ENCODE assay signal across 16 cellular contexts in the genomic region with DNA sequence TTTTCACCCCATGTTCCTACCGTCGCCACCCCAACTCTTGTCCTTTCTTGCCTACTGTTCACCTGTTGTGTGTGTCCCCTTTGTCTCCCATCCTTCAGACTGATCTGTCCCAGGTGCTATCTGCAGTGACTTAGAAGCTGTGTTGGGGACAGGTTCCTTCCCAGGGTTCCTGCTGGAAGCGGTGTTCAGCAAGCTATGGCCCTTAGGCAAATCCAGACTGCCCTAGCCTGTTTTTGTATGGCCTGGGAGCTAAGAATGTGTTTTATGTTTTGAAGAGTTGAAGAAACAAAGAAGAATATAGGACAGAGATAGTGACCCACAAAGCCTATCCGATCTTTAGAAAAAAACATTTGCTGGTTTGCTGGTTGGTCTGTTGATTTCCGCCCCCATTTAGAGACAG.
"Had no signal": no experiment of that assay in that cellular context is flagged by ENCODE, and none has a peak within 500 bp of the region (broad histone marks: within the 10 kb centered on the region; RNA-seq: fewer than 3 reads in every experiment).

No MANE protein-coding gene starts in this region.

- H3K9ac ChIP-seq: parathyroid adenoma had no signal

- H3K4me1 Mint-ChIP-seq: T-helper 17 cell had no signal

- DNase-seq: activated CD4-positive, alpha-beta T cell treated with anti-CD3 and anti-CD28 coated beads for 1 hour; activated T-cell treated with anti-CD3 and anti-CD28 coated beads for 4 hours; amygdala; erythroblast; heart left ventricle; naive thymus-derived CD8-positive, alpha-beta T cell; right lobe of liver; stimulated activated CD4-positive, alpha-beta T cell treated with anti-CD3 and anti-CD28 coated beads, Interleukin-4, amount 100 ng/mL, for 1 hour; T-helper 17 cell; tibial artery had no signal

- H3K79me2 ChIP-seq: parathyroid adenoma had no signal

- H2AFZ ChIP-seq: parathyroid adenoma had no signal

- H3K36me3 ChIP-seq: gastroesophageal sphincter, heart left ventricle, neutrophil, right lobe of liver, tibial artery had no signal

- H3K36me3 Mint-ChIP-seq: naive thymus-derived CD8-positive, alpha-beta T cell had no signal

- H3K4me2 ChIP-seq: smooth muscle cell had no signal

- H3K27ac Mint-ChIP-seq: activated naive CD8-positive, alpha-beta T cell; T-helper 17 cell had no signal

- H3K27me3 ChIP-seq: gastroesophageal sphincter, heart left ventricle, neutrophil, right lobe of liver, tibial artery had no signal

- H3K9me3 ChIP-seq: gastroesophageal sphincter, heart left ventricle, neutrophil, right lobe of liver, tibial artery had no signal

- H3K27ac ChIP-seq: coronary artery, gastroesophageal sphincter, neutrophil, parathyroid adenoma, right lobe of liver, tibial artery had no signal

- H3K4me3 Mint-ChIP-seq: activated naive CD8-positive, alpha-beta T cell; naive thymus-derived CD8-positive, alpha-beta T cell; T-helper 17 cell had no signal

- H3K4me1 ChIP-seq: right lobe of liver had no signal

- H3K4me3 ChIP-seq: coronary artery, right lobe of liver, smooth muscle cell, tibial artery had no signal
